8 cellular contexts compared by ENCODE assay signal in genomic region chr6:32153252-32153834, GRCh38. TPM values are rescaled to one million over a fixed set of nuclear protein-coding genes. Genes with fewer than 3 reads are reported as not detected.
DNase-seq lines count a peak whose midpoint lies in the region; ATAC-seq and TF ChIP-seq lines count a peak whose summit lies in the region.

No MANE protein-coding gene starts in this region.

- peak; percentile 56 for ATAC-seq in RWPE2 (ENCODE audit: low read depth)

- peaks cover 30% of the 10 kb centered on the region for H3K36me3 Mint-ChIP-seq in endodermal cell (ENCODE audit: low read depth)

- H3K9me3 ChIP-seq in RWPE2 (ENCODE audit: severe bottlenecking) (no peaks in the 10 kb centered on the region), endodermal cell (ENCODE audit: control insufficient read depth, low read length) (peaks cover 14% of the 10 kb centered on the region), mucosa of stomach (ENCODE audit: control insufficient read depth, low read length) (no peaks in the 10 kb centered on the region)

- H3K27ac ChIP-seq in RWPE2 (ENCODE audit: poor library complexity, severe bottlenecking) (peak overlapping the region; percentile 89), endodermal cell (ENCODE audit: low read depth, low read length) (peak overlapping the region; percentile 77)

- H3K9ac ChIP-seq in endodermal cell (ENCODE audit: extremely low read depth, low read length, poor library complexity, severe bottlenecking) (peak overlapping the region; percentile 94), mucosa of stomach (ENCODE audit: low read length) (peak overlapping the region; percentile 86)

- H3K36me3 ChIP-seq in RWPE2 (ENCODE audit: low read depth), result peaks cover 30% of the 10 kb centered on the region
- H3K36me3 ChIP-seq in endodermal cell (ENCODE audit: control insufficient read depth, insufficient read depth, low read length), result peaks cover 29% of the 10 kb centered on the region
- H3K36me3 ChIP-seq in mucosa of stomach (ENCODE audit: control insufficient read depth, insufficient read depth, low read length), result peaks cover 9% of the 10 kb centered on the region

- H3K9me3 Mint-ChIP-seq in endodermal cell, result peaks cover 11% of the 10 kb centered on the region

- WGBS in endodermal cell (ENCODE audit: insufficient coverage in 1 of 2, insufficient read length in 1 of 2), 2 experiments, result 0% methylated on average over 13 to 24 of the region's 26 CpGs

- H3K4me3 Mint-ChIP-seq in endodermal cell, result peak overlapping the region; percentile 97

- peak overlapping the region; percentile 98 for H3K27ac Mint-ChIP-seq in endodermal cell

- peaks cover 37% of the 10 kb centered on the region for H3K4me1 Mint-ChIP-seq in endodermal cell

- H3K27me3 ChIP-seq in RWPE2 (ENCODE audit: insufficient read depth, poor library complexity, severe bottlenecking) (no peaks in the 10 kb centered on the region), endodermal cell (ENCODE audit: control insufficient read depth, insufficient read depth, low read length, poor library complexity, severe bottlenecking) (no peaks in the 10 kb centered on the region), mucosa of stomach (ENCODE audit: control insufficient read depth, insufficient read depth, low read length) (no peaks in the 10 kb centered on the region)

- TF ChIP-seq CTCF in RWPE2 (IDR thresholded peaks at IDR 0.05; ENCODE audit: poor library complexity, severe bottlenecking), result no peak
- TF ChIP-seq CTCF in endodermal cell (conservative IDR thresholded peaks at IDR 0.05), result peak; percentile 63

- peaks cover 32% of the 10 kb centered on the region for H3K27me3 Mint-ChIP-seq in endodermal cell (ENCODE audit: insufficient read depth)

- peaks cover 6% of the 10 kb centered on the region for H3K4me1 ChIP-seq in RWPE2 (ENCODE audit: insufficient read depth, poor library complexity, severe bottlenecking)
- peaks cover 11% of the 10 kb centered on the region for H3K4me1 ChIP-seq in endodermal cell (ENCODE audit: control insufficient read depth, insufficient read depth, low read length)
- H3K4me1 ChIP-seq in mucosa of stomach (ENCODE audit: control insufficient read depth, insufficient read depth, low read length), result peaks cover 30% of the 10 kb centered on the region

- DNase-seq in NCI-H510A (lab: John Stamatoyannopoulos, UW), result peak; percentile 61
- DNase-seq in NCI-H510A treated with DMSO at 0.1 percent for 48 hours (lab: John Stamatoyannopoulos, UW), result no peak
- DNase-seq in RWPE2 (ENCODE audit: low spot score), result no peak
- DNase-seq in endodermal cell, result peak; percentile 90
- DNase-seq in superior temporal gyrus (ENCODE audit: extremely low spot score), result no peak
- DNase-seq in Ammon's horn (ENCODE audit: low spot score), result no peak
- DNase-seq in NCI-H748 (lab: John Stamatoyannopoulos, UW; ENCODE audit: unreplicated experiment), result no peak

- peak overlapping the region; percentile 65 for H3K4me3 ChIP-seq in RWPE2 (ENCODE audit: severe bottlenecking)
- H3K4me3 ChIP-seq in endodermal cell (ENCODE audit: low read length), result peak overlapping the region; percentile 98
- H3K4me3 ChIP-seq in mucosa of stomach (ENCODE audit: low read length), result peak overlapping the region; percentile 95

RNA-seq across cellular contexts. Expression of gene PPT2, which starts 0.6 kb away (rescaled TPM):
- 10 to 100 TPM; 51.1 to 65.3 TPM for total RNA-seq in endodermal cell
- polyA plus RNA-seq in endodermal cell (2013, experiment 1 of 2), result 39.5 TPM
- polyA plus RNA-seq in endodermal cell (2013, experiment 2 of 2), result 33.9 TPM

RNA-seq across cellular contexts. Expression of gene PRRT1, which starts 1.6 kb away (rescaled TPM):
- 1 to 10 TPM; 2.0 to 3.0 TPM for total RNA-seq in endodermal cell
- 5.9 TPM for polyA plus RNA-seq in endodermal cell (2013, experiment 1 of 2)
- 5.8 TPM for polyA plus RNA-seq in endodermal cell (2013, experiment 2 of 2)

RNA-seq across cellular contexts. Expression of gene EGFL8, which starts 11.1 kb away (rescaled TPM):
- 10 to 100 TPM; 27.9 to 39.6 TPM for total RNA-seq in endodermal cell
- polyA plus RNA-seq in endodermal cell (2013, experiment 1 of 2), result 38.0 TPM
- 33.1 TPM for polyA plus RNA-seq in endodermal cell (2013, experiment 2 of 2)

RNA-seq across cellular contexts. Expression of gene AGPAT1, which starts 22.5 kb away (rescaled TPM):
- total RNA-seq in endodermal cell, result 100 to 1,000 TPM; 124 to 147 TPM
- polyA plus RNA-seq in endodermal cell (2013, experiment 1 of 2), result 126 TPM
- 113 TPM for polyA plus RNA-seq in endodermal cell (2013, experiment 2 of 2)

RNA-seq across cellular contexts. Expression of gene FKBPL, which starts 23.3 kb away (rescaled TPM):
- 1 to 10 TPM; 9.2 to 9.6 TPM for total RNA-seq in endodermal cell
- 8.7 TPM for polyA plus RNA-seq in endodermal cell (2013, experiment 1 of 2)
- polyA plus RNA-seq in endodermal cell (2013, experiment 2 of 2), result 9.2 TPM

Comparison
In these comparisons a context has a peak if more than half of its experiments do, and no peak if none do; other contexts are left out.
1. DNase-seq: peak in NCI-H510A (single experiment) and endodermal cell (single experiment); none in NCI-H510A treated with DMSO at 0.1 percent for 48 hours (single experiment), RWPE2 (single experiment), superior temporal gyrus (single experiment), Ammon's horn (single experiment) and NCI-H748 (single experiment).
2. Peak in every context shown above with its lines, with median percentiles within 50 percentile points of each other: H3K4me3 ChIP-seq.